Comparison of ENCODE assay signal across 13 cellular contexts in genomic region chr5:126501448-126501847, GRCh38.
DNase-seq lines count a peak whose midpoint lies in the region; ATAC-seq and TF ChIP-seq lines count a peak whose summit lies in the region.
"Had no signal": no experiment of that assay in that cellular context is flagged by ENCODE, and none has a peak within 500 bp of the region (broad histone marks: within the 10 kb centered on the region; RNA-seq: fewer than 3 reads in every experiment).

No MANE protein-coding gene starts in this region.

- H3K4me2 ChIP-seq in mammary epithelial cell (ENCODE audit: insufficient read depth, low read depth, low read length) (no peak overlapping the region), neuronal stem cell (ENCODE audit: insufficient read depth, low read length, poor library complexity, severe bottlenecking) (no peak overlapping the region)

- 93% methylated on average over 8 of the region's 10 CpGs for WGBS in mammary epithelial cell (ENCODE audit: low coverage, missing lambda C conversion rate)
- WGBS in neuronal stem cell (ENCODE audit: extremely low coverage in 2 of 2, insufficient read length in 2 of 2, insufficient replicate concordance in 1 of 2), 2 donors = no CpG with 5 or more reads among the region's 10 CpGs
- 87 to 100% methylated on average over 1 to 8 of the region's 10 CpGs for WGBS in esophagus squamous epithelium, 2 donors
- whole genome bisulfite sequencing in esophagus muscularis mucosa = 94% methylated on average over 8 of the region's 10 CpGs

- no peak overlapping the region for H3K14ac ChIP-seq in neuronal stem cell (ENCODE audit: low read length)

- no peaks in the 10 kb centered on the region for H3K79me1 ChIP-seq in neuronal stem cell (ENCODE audit: low read depth, low read length)

- intact Hi-C loops in breast epithelium (cut with DNase I; ENCODE audit: low total_unique reads) (no loop called here), mammary epithelial cell (cut with micrococcal nuclease) (loop anchor here (2.0 kb wide), 1 partner anchor 37 kb away; no protein-coding TSS in a partner anchor), esophagus squamous epithelium (cut with DNase I) (no loop called here), esophagus muscularis mucosa (cut with DNase I) (no loop called here)

- H2BK120ac ChIP-seq in neuronal stem cell (ENCODE audit: low read depth, low read length) = no peak overlapping the region

- no peaks in the 10 kb centered on the region for H3K79me2 ChIP-seq in mammary epithelial cell (ENCODE audit: insufficient read depth, low read length)

- no peaks in the 10 kb centered on the region for H4K20me1 ChIP-seq in mammary epithelial cell (ENCODE audit: insufficient read depth, low read length)

- no peak overlapping the region for H3K23ac ChIP-seq in neuronal stem cell (ENCODE audit: low read depth, low read length, poor library complexity)

- no peaks in the 10 kb centered on the region for H3K36me3 ChIP-seq in breast epithelium
- H3K36me3 ChIP-seq in mammary epithelial cell (ENCODE audit: insufficient read depth, low read length) = no peaks in the 10 kb centered on the region
- H3K36me3 ChIP-seq in neuronal stem cell (replicated peaks in 1 of 2; ENCODE audit: control insufficient read depth in 2 of 2, insufficient read depth in 2 of 2, low read length in 2 of 2) = no peaks in the 10 kb centered on the region
- H3K36me3 ChIP-seq in esophagus squamous epithelium = no peaks in the 10 kb centered on the region
- H3K36me3 ChIP-seq in esophagus muscularis mucosa = peaks cover 0 to 1% (median 0%) of the 10 kb centered on the region in 4 donors

- H4K8ac ChIP-seq in neuronal stem cell (ENCODE audit: low read depth, low read length) = no peak overlapping the region

- H2AFZ ChIP-seq in mammary epithelial cell (ENCODE audit: low read depth, low read length) (no peak overlapping the region), neuronal stem cell (ENCODE audit: low read length) (peak overlapping the region; percentile 42)

- no peak for TF ChIP-seq CTCF in breast epithelium (IDR thresholded peaks at IDR 0.05)
- TF ChIP-seq CTCF in mammary epithelial cell (conservative IDR thresholded peaks at IDR 0.05 in 1 of 2, IDR thresholded peaks at IDR 0.05 in 1 of 2; ENCODE audit: extremely low read depth in 1 of 2, insufficient read depth in 1 of 2, low read depth in 1 of 2, low read length in 2 of 2) = no peak
- TF ChIP-seq CTCF in esophagus squamous epithelium (IDR thresholded peaks at IDR 0.05) = no peak
- TF ChIP-seq CTCF in esophagus muscularis mucosa (IDR thresholded peaks at IDR 0.05) = no peak

- H3K9me3 ChIP-seq in breast epithelium (no peaks in the 10 kb centered on the region), mammary epithelial cell (replicated peaks; ENCODE audit: insufficient read depth, low read length) (no peaks in the 10 kb centered on the region), neuronal stem cell (replicated peaks in 1 of 2; ENCODE audit: control insufficient read depth in 2 of 2, insufficient read depth in 1 of 2, low read depth in 1 of 2, low read length in 2 of 2) (peaks cover 0 to 1% of the 10 kb centered on the region in 2 donors), esophagus squamous epithelium (no peaks in the 10 kb centered on the region), esophagus muscularis mucosa (no peaks in the 10 kb centered on the region)

- no peak for TF ChIP-seq EP300 in esophagus muscularis mucosa (IDR thresholded peaks at IDR 0.05)

- H3K27me3 ChIP-seq in breast epithelium (no peaks in the 10 kb centered on the region), mammary epithelial cell (ENCODE audit: insufficient read depth, low read length) (no peaks in the 10 kb centered on the region), neuronal stem cell (ENCODE audit: control insufficient read depth in 3 of 3, insufficient read depth in 3 of 3, low read depth in 1 of 3, low read length in 3 of 3) (no peaks in the 10 kb centered on the region), esophagus squamous epithelium (no peaks in the 10 kb centered on the region), esophagus muscularis mucosa (no peaks in the 10 kb centered on the region)

- no peak overlapping the region for H2BK12ac ChIP-seq in neuronal stem cell (ENCODE audit: low read length)

- TF ChIP-seq POLR2A in breast epithelium (IDR thresholded peaks at IDR 0.05) (no peak), esophagus squamous epithelium (IDR thresholded peaks at IDR 0.05) (no peak), esophagus muscularis mucosa (IDR thresholded peaks at IDR 0.05; ENCODE audit: low read depth) (no peak)

- H2BK15ac ChIP-seq in neuronal stem cell (ENCODE audit: low read length) = peak overlapping the region; percentile 15

- in situ Hi-C loops in mammary epithelial cell (cut with MboI; ENCODE audit: low sequenced_read_pairs in 2 of 2) = no loop called here

- ATAC-seq in HG02884 (IDR thresholded peaks at IDR 0.05; ENCODE audit: unreplicated experiment) = no peak
- ATAC-seq: HCT116 had no signal

- H3K27ac ChIP-seq in breast epithelium (peak overlapping the region; percentile 7 to 8), mammary epithelial cell (ENCODE audit: insufficient read depth, low read depth, low read length) (no peak overlapping the region), cingulate gyrus (ENCODE audit: low read depth, low read length) (peak overlapping the region; percentile 50), neuronal stem cell (replicated peaks; ENCODE audit: low read length) (no peak overlapping the region), esophagus squamous epithelium (no peak overlapping the region), esophagus muscularis mucosa (replicated peaks in 1 of 4) (no peak overlapping the region)
- H3K27ac ChIP-seq: 22Rv1, HL-60 had no signal

- CTCF ChIA-PET in mammary epithelial cell (lab: Charles Lee; ENCODE audit: low non-redundant PET) = no interaction called here

- DNase-seq in breast epithelium (ENCODE audit: low spot score in 2 of 2) (no peak), mammary epithelial cell (no peak), neuronal stem cell (ENCODE audit: low spot score) (no peak), esophagus squamous epithelium (lab: John Stamatoyannopoulos, UW) (no peak), NCI-H1417 (lab: John Stamatoyannopoulos, UW) (no peak), esophagus muscularis mucosa (ENCODE audit: extremely low spot score) (no peak)
- DNase-seq: DMS53, GF-D8 had no signal

- H3K4ac ChIP-seq in neuronal stem cell (ENCODE audit: low read length) = no peak overlapping the region

- H2BK5ac ChIP-seq in neuronal stem cell (ENCODE audit: low read length) = no peak overlapping the region

- dilution Hi-C loops in mammary epithelial cell (cut with HindIII; ENCODE audit: low sequenced_read_pairs) = no loop called here

- no peak overlapping the region for H4K91ac ChIP-seq in neuronal stem cell (ENCODE audit: low read depth, low read length, poor library complexity)

- H3K9ac ChIP-seq in mammary epithelial cell (ENCODE audit: insufficient read depth, low read length) = no peak overlapping the region
- H3K9ac ChIP-seq in neuronal stem cell (ENCODE audit: low read depth, low read length, poor library complexity) = no peak overlapping the region

- no peak overlapping the region for H3K4me3 ChIP-seq in breast epithelium
- no peak overlapping the region for H3K4me3 ChIP-seq in mammary epithelial cell (replicated peaks in 1 of 3; ENCODE audit: insufficient read depth in 1 of 3, low read depth in 2 of 3, low read length in 3 of 3)
- no peak overlapping the region for H3K4me3 ChIP-seq in neuronal stem cell (ENCODE audit: low read length in 2 of 2)
- H3K4me3 ChIP-seq in esophagus squamous epithelium = no peak overlapping the region
- H3K4me3 ChIP-seq in esophagus muscularis mucosa = no peak overlapping the region

- H2AK5ac ChIP-seq in neuronal stem cell (ENCODE audit: low read depth, low read length) = no peak overlapping the region

- no TSS peak for BruUV-seq in mammary epithelial cell (replicated peaks; lab: Mats Ljungman, UMichigan)

- H3K18ac ChIP-seq in neuronal stem cell (ENCODE audit: low read length) = no peak overlapping the region

- H3K4me1 ChIP-seq in breast epithelium = peaks cover 0 to 6% of the 10 kb centered on the region in 2 donors
- peaks cover 8% of the 10 kb centered on the region for H3K4me1 ChIP-seq in mammary epithelial cell (ENCODE audit: insufficient read depth, low read length)
- peaks cover 0 to 10% of the 10 kb centered on the region in 2 donors for H3K4me1 ChIP-seq in neuronal stem cell (ENCODE audit: control insufficient read depth in 2 of 2, insufficient read depth in 1 of 2, low read depth in 1 of 2, low read length in 2 of 2)
- peaks cover 0 to 17% (median 9%) of the 10 kb centered on the region in 3 donors for H3K4me1 ChIP-seq in esophagus squamous epithelium
- H3K4me1 ChIP-seq in esophagus muscularis mucosa = peaks cover 6 to 24% (median 19%) of the 10 kb centered on the region in 4 donors

Comparison
In these comparisons a context has a peak if more than half of its experiments do, and no peak if none do; other contexts are left out.
1. H3K27ac ChIP-seq: peak in breast epithelium (2 of 2) and cingulate gyrus (single experiment); none in mammary epithelial cell (single experiment), neuronal stem cell (single experiment), esophagus squamous epithelium (0 of 4) and esophagus muscularis mucosa (0 of 4).